8 cellular contexts compared by ENCODE assay signal in genomic region chr17:65137076-65137935, GRCh38. TPM values are rescaled to one million over a fixed set of nuclear protein-coding genes. Genes with fewer than 3 reads are reported as not detected.
A peak's percentile ranks its signal among the peaks of the same experiment; 100 is the strongest.
DNase-seq lines count a peak whose midpoint lies in the region; ATAC-seq and TF ChIP-seq lines count a peak whose summit lies in the region.

Gene RGS9, plus strand, starts transcription at chr17:65137370. Its CDS starts 171 bp downstream, at chr17:65137541.

- H3K27me3 ChIP-seq in ectodermal cell (ENCODE audit: control insufficient read depth, insufficient read depth, low read length, poor library complexity, severe bottlenecking) (peaks cover 7% of the 10 kb centered on the region), lung (ENCODE audit: control insufficient read depth, insufficient read depth) (no peaks in the 10 kb centered on the region)

- TF ChIP-seq CTCF in lung (IDR thresholded peaks at IDR 0.05; ENCODE audit: control extremely low read depth, extremely low read depth) = peak; percentile 82

- 8 to 9% methylated on average over 53 of the region's 53 CpGs for WGBS in ectodermal cell, 2 experiments
- 4 to 6% methylated on average over 43 to 53 of the region's 53 CpGs for WGBS in lung, 2 donors

- ATAC-seq in GM19035 (IDR thresholded peaks at IDR 0.05; ENCODE audit: unreplicated experiment) = peak; percentile 92
- ATAC-seq in HG03342 (IDR thresholded peaks at IDR 0.05; ENCODE audit: unreplicated experiment) = peak; percentile 89
- ATAC-seq in lung (ENCODE audit: insufficient read depth, low FRiP score) = peak; percentile 97

- DNase-seq in AML-193 (lab: John Stamatoyannopoulos, UW) = peak; percentile 48 to 63
- peak; percentile 64 for DNase-seq in NCI-H460 (ENCODE audit: extremely low read depth, low read depth)
- peak; percentile 72 to 74 for DNase-seq in activated CD4-positive, alpha-beta T cell treated with anti-CD3 and anti-CD28 coated beads, Interleukin-2, amount 50 U/mL, for 4 hours
- peak; percentile 84 for DNase-seq in lung (ENCODE audit: low spot score)
- DNase-seq in stimulated activated CD4-positive, alpha-beta T cell treated with anti-CD3 and anti-CD28 coated beads, TNF-alpha, amount 100 ng/mL, for 24 hours (ENCODE audit: low read depth in 3 of 3) = peak; percentile 61 to 74 (median 70)

- H3K36me3 ChIP-seq in ectodermal cell (ENCODE audit: control insufficient read depth, insufficient read depth, low read length) (no peaks in the 10 kb centered on the region), lung (ENCODE audit: control insufficient read depth in 2 of 2, insufficient read depth in 2 of 2, low read length in 2 of 2) (no peaks in the 10 kb centered on the region)

- H3K9me3 ChIP-seq in ectodermal cell (ENCODE audit: control insufficient read depth, low read length) (no peaks in the 10 kb centered on the region), lung (ENCODE audit: control insufficient read depth in 2 of 2, insufficient read depth in 1 of 2, low read length in 1 of 2) (no peaks in the 10 kb centered on the region)

- H3K4me1 ChIP-seq in ectodermal cell (ENCODE audit: control insufficient read depth, insufficient read depth, low read length) (peaks cover 16% of the 10 kb centered on the region), lung (ENCODE audit: control insufficient read depth in 2 of 2, insufficient read depth in 2 of 2, low read length in 2 of 2) (peaks cover 0 to 3% of the 10 kb centered on the region in 2 donors)

- H3K27ac ChIP-seq in ectodermal cell (ENCODE audit: insufficient read depth, low read depth, low read length, poor library complexity, severe bottlenecking) = no peak within 1 kb of the TSS
- H3K27ac ChIP-seq in lung (ENCODE audit: low read depth in 1 of 2, low read length in 1 of 2) = no peak within 1 kb of the TSS

- H3K4me3 ChIP-seq in ectodermal cell (ENCODE audit: insufficient read depth, low read depth, low read length) (peak within 1 kb of the TSS; percentile 49), lung (peak within 1 kb of the TSS; percentile 50)

RNA-seq across cellular contexts. Expression of gene RGS9, which starts in this region (rescaled TPM):
- 5.0 and 5.8 TPM in 2 replicates for total RNA-seq in NCI-H460 (2014; rRNA removed; shearing (Covaris generic))
- polyA plus RNA-seq in NCI-H460 (2014; cell fraction: nucleus; rRNA removed) = 1.6 and 3.7 TPM in 2 replicates
- polyA plus RNA-seq in ectodermal cell (2013, experiment 1 of 4) = 5.8 TPM
- polyA plus RNA-seq in ectodermal cell (2013, experiment 2 of 4) = 4.0 TPM
- polyA plus RNA-seq in ectodermal cell (2013, experiment 3 of 4) = 4.3 TPM
- 4.6 TPM for polyA plus RNA-seq in ectodermal cell (2013, experiment 4 of 4)
- total RNA-seq in lung = 10 to 100 TPM in 1 of 2 donors, 1 to 10 TPM in 1; 3.0 to 10.6 TPM
- polyA plus RNA-seq in lung = 1 to 10 TPM; 2.1 to 3.5 TPM
